1 cellular context compared by ENCODE assay signal in genomic region chr6:12288844-12289654, GRCh38.
TF ChIP-seq lines count a peak whose summit lies in the region.

No MANE protein-coding gene starts in this region.

TF ChIP-seq in GM12878, 131 proteins besides CTCF, POLR2A, EP300 and RAD21 (continued from another document):
- TF ChIP-seq REST (IDR thresholded peaks at IDR 0.05; ENCODE audit: low read depth, low read length): no peak
- TF ChIP-seq MTA3 (IDR thresholded peaks at IDR 0.05; ENCODE audit: borderline replicate concordance, low read length): no peak
- TF ChIP-seq CBX5 (IDR thresholded peaks at IDR 0.05; ENCODE audit: low read depth): peak; percentile 55; the same call in 1 of the 2 replicates
- TF ChIP-seq NR2C2 (IDR thresholded peaks at IDR 0.05; ENCODE audit: borderline replicate concordance, control insufficient read depth, insufficient read length, low read depth): no peak
- TF ChIP-seq KLF5 (IDR thresholded peaks at IDR 0.05; ENCODE audit: partially characterized antibody): no peak
- TF ChIP-seq SREBF2 (IDR thresholded peaks at IDR 0.05; ENCODE audit: low read length): no peak
- 0 out of 2 replicates have a peak, but pooled peaks have one; percentile 28 for TF ChIP-seq EED (IDR thresholded peaks at IDR 0.05; ENCODE audit: low read depth)
- TF ChIP-seq NR2C1 (IDR thresholded peaks at IDR 0.05): no peak
- no peak for TF ChIP-seq POLR2AphosphoS2 (IDR thresholded peaks at IDR 0.05; ENCODE audit: low read depth, low read length)
- TF ChIP-seq IKZF2 (IDR thresholded peaks at IDR 0.05): peak in 1 of 2 experiments; percentile 12; a peak in 1 of 4 replicates
- peak; percentile 63; the same call in 1 of the 2 replicates for TF ChIP-seq FOXM1 (IDR thresholded peaks at IDR 0.05; ENCODE audit: low read depth, low read length)
- no peak for TF ChIP-seq FOS (IDR thresholded peaks at IDR 0.05; ENCODE audit: borderline replicate concordance, extremely low read depth, insufficient read length)
- TF ChIP-seq SUPT20H (IDR thresholded peaks at IDR 0.05; ENCODE audit: borderline replicate concordance, control insufficient read depth, low read depth, low read length): no peak
- no peak for TF ChIP-seq ZZZ3 (IDR thresholded peaks at IDR 0.05; ENCODE audit: control insufficient read depth, insufficient read length, low read depth)
- no peak for TF ChIP-seq PAX5 (IDR thresholded peaks at IDR 0.05; ENCODE audit: borderline replicate concordance, low read depth, low read length)
- TF ChIP-seq TCF7 (IDR thresholded peaks at IDR 0.05; ENCODE audit: borderline replicate concordance): no peak
- TF ChIP-seq MYC (IDR thresholded peaks at IDR 0.05; ENCODE audit: insufficient read depth, insufficient read length, insufficient replicate concordance, low read length, severe bottlenecking): no peak
- TF ChIP-seq SMC3 (IDR thresholded peaks at IDR 0.05; ENCODE audit: borderline replicate concordance, low read length): peak; percentile 96
- TF ChIP-seq GATAD2B (conservative IDR thresholded peaks at IDR 0.05; ENCODE audit: low read depth): no peak
- TF ChIP-seq ZNF384 (IDR thresholded peaks at IDR 0.05; ENCODE audit: borderline replicate concordance, low read depth, low read length): peak; percentile 48; the same call in 1 of the 2 replicates
- no peak for TF ChIP-seq STAT3 (IDR thresholded peaks at IDR 0.05; ENCODE audit: low read depth, low read length)
- TF ChIP-seq IRF4 (IDR thresholded peaks at IDR 0.05; ENCODE audit: low read depth, low read length): no peak
